Comparison of ENCODE assay signal across 20 cellular contexts in genomic region chr18:11885278-11885991, GRCh38. TPM values are rescaled to one million over a fixed set of nuclear protein-coding genes. Genes with fewer than 3 reads are reported as not detected.
A peak's percentile ranks its signal among the peaks of the same experiment; 100 is the strongest.
DNase-seq lines count a peak whose midpoint lies in the region; TF ChIP-seq lines count a peak whose summit lies in the region.
"Had no signal": no experiment of that assay in that cellular context is flagged by ENCODE, and none has a peak within 500 bp of the region (broad histone marks: within the 10 kb centered on the region; RNA-seq: fewer than 3 reads in every experiment).

No MANE protein-coding gene starts in this region.

- no peak overlapping the region for H2BK12ac ChIP-seq in mesenchymal stem cell (ENCODE audit: low read length in 2 of 2)

- no peak overlapping the region for H3K18ac ChIP-seq in mesenchymal stem cell (ENCODE audit: low read depth in 1 of 2, low read length in 2 of 2)

- H3K27ac Mint-ChIP-seq in activated naive CD4-positive, alpha-beta T cell treated with anti-CD3 and anti-CD28 coated beads, Interleukin-2, amount 10 ng/mL, durations not matched to agents 7 days and 5 days: no peak overlapping the region
- H3K27ac Mint-ChIP-seq: activated CD4-positive, alpha-beta T cell treated with anti-CD3 and anti-CD28 coated beads, Interleukin-2, amount 10 ng/mL, durations not matched to agents 24 days and 14 days; stimulated activated naive CD8-positive, alpha-beta T cell treated with anti-CD3 and anti-CD28 coated beads, Interleukin-15, Interleukin-2, amounts not matched to agents 100 ng/mL and 50 ng/mL, for 24 hours had no signal

- no peak overlapping the region for H2AFZ ChIP-seq in mesenchymal stem cell (ENCODE audit: low read depth, low read length)

- H2BK120ac ChIP-seq in mesenchymal stem cell (ENCODE audit: low read depth, low read length): no peak overlapping the region

- DNase-seq in Ammon's horn (ENCODE audit: low spot score): peak; percentile 71
- peak; percentile 90 for DNase-seq in MV-4-11 (lab: John Stamatoyannopoulos, UW)
- peak; percentile 13 for DNase-seq in epithelial cell of proximal tubule (ENCODE audit: low read depth)
- peak; percentile 56 for DNase-seq in mucosa of gallbladder (ENCODE audit: low spot score)
- no peak for DNase-seq in mesenchymal stem cell
- no peak for DNase-seq in DMS79 (lab: John Stamatoyannopoulos, UW)
- no peak for DNase-seq in activated naive CD4-positive, alpha-beta T cell treated with anti-CD3 and anti-CD28 coated beads, Interleukin-2, amount 10 ng/mL, durations not matched to agents 7 days and 5 days
- DNase-seq in NCI-H446 (lab: John Stamatoyannopoulos, UW): no peak
- DNase-seq: activated CD4-positive, alpha-beta T cell treated with anti-CD3 and anti-CD28 coated beads, Interleukin-2, amount 10 ng/mL, durations not matched to agents 24 days and 14 days; activated CD8-positive, alpha-beta memory T cell treated with anti-CD3 and anti-CD28 coated beads, Interleukin-2, amount 50 U/mL, for 4 hours; activated effector memory CD4-positive, alpha-beta T cell treated with anti-CD3 and anti-CD28 coated beads, Interleukin-2, amount 50 U/mL, for 16 hours; DMS 273 treated with DMSO at 0.1 percent for 48 hours; foreskin keratinocyte; GF-D8; NCI-H2029 treated with DMSO at 0.1 percent for 48 hours; stimulated activated CD4-positive, alpha-beta T cell treated with anti-CD3 and anti-CD28 coated beads, Interleukin-1b, Interleukin-23, amount 100 ng/mL, for 48 hours had no signal

- H4K91ac ChIP-seq in mesenchymal stem cell (ENCODE audit: low read length): no peak overlapping the region

- H2AK5ac ChIP-seq in mesenchymal stem cell (ENCODE audit: low read length, severe bottlenecking): no peak overlapping the region

- H3K4me3 Mint-ChIP-seq in activated naive CD4-positive, alpha-beta T cell treated with anti-CD3 and anti-CD28 coated beads, Interleukin-2, amount 10 ng/mL, durations not matched to agents 7 days and 5 days: no peak overlapping the region
- H3K4me3 Mint-ChIP-seq: activated CD4-positive, alpha-beta T cell treated with anti-CD3 and anti-CD28 coated beads, Interleukin-2, amount 10 ng/mL, durations not matched to agents 24 days and 14 days; stimulated activated naive CD8-positive, alpha-beta T cell treated with anti-CD3 and anti-CD28 coated beads, Interleukin-15, Interleukin-2, amounts not matched to agents 100 ng/mL and 50 ng/mL, for 24 hours had no signal

- no peaks in the 10 kb centered on the region for H3K27me3 Mint-ChIP-seq in activated naive CD4-positive, alpha-beta T cell treated with anti-CD3 and anti-CD28 coated beads, Interleukin-2, amount 10 ng/mL, durations not matched to agents 7 days and 5 days
- H3K27me3 Mint-ChIP-seq: activated CD4-positive, alpha-beta T cell treated with anti-CD3 and anti-CD28 coated beads, Interleukin-2, amount 10 ng/mL, durations not matched to agents 24 days and 14 days; stimulated activated naive CD8-positive, alpha-beta T cell treated with anti-CD3 and anti-CD28 coated beads, Interleukin-15, Interleukin-2, amounts not matched to agents 100 ng/mL and 50 ng/mL, for 24 hours had no signal

- no peak overlapping the region for H3K14ac ChIP-seq in mesenchymal stem cell (ENCODE audit: low read length in 2 of 2)

- peaks cover 24% of the 10 kb centered on the region for H3K36me3 Mint-ChIP-seq in activated naive CD4-positive, alpha-beta T cell treated with anti-CD3 and anti-CD28 coated beads, Interleukin-2, amount 10 ng/mL, durations not matched to agents 7 days and 5 days

- H4K8ac ChIP-seq in mesenchymal stem cell (ENCODE audit: low read length): no peak overlapping the region

- WGBS in mesenchymal stem cell: 92% methylated on average over 16 of the region's 22 CpGs

- no peaks in the 10 kb centered on the region for H3K9me3 Mint-ChIP-seq in activated naive CD4-positive, alpha-beta T cell treated with anti-CD3 and anti-CD28 coated beads, Interleukin-2, amount 10 ng/mL, durations not matched to agents 7 days and 5 days
- H3K9me3 Mint-ChIP-seq: activated CD4-positive, alpha-beta T cell treated with anti-CD3 and anti-CD28 coated beads, Interleukin-2, amount 10 ng/mL, durations not matched to agents 24 days and 14 days; stimulated activated naive CD8-positive, alpha-beta T cell treated with anti-CD3 and anti-CD28 coated beads, Interleukin-15, Interleukin-2, amounts not matched to agents 100 ng/mL and 50 ng/mL, for 24 hours had no signal

- no peak overlapping the region for H3K23ac ChIP-seq in mesenchymal stem cell (ENCODE audit: low read length in 2 of 2)

- H3K36me3 ChIP-seq in mesenchymal stem cell (ENCODE audit: control insufficient read depth in 1 of 2, insufficient read depth in 2 of 2, low read depth in 1 of 2, low read length in 2 of 2): peaks cover 44 to 84% of the 10 kb centered on the region in 2 experiments

- no peak overlapping the region for H3K4ac ChIP-seq in mesenchymal stem cell (ENCODE audit: low read depth in 1 of 2, low read length in 2 of 2)

- H3K27me3 ChIP-seq in mesenchymal stem cell (ENCODE audit: control insufficient read depth in 1 of 2, insufficient read depth in 1 of 2, low read length in 2 of 2): no peaks in the 10 kb centered on the region
- H3K27me3 ChIP-seq: BLaER1, foreskin keratinocyte, vagina had no signal

- no peaks in the 10 kb centered on the region for H3K9me3 ChIP-seq in mesenchymal stem cell (ENCODE audit: control insufficient read depth, low read length)
- H3K9me3 ChIP-seq: BLaER1, HAP-1, vagina had no signal

- no peaks in the 10 kb centered on the region for H3K79me1 ChIP-seq in mesenchymal stem cell (replicated peaks; ENCODE audit: low read length, poor library complexity, severe bottlenecking)

- H3K4me3 ChIP-seq in epithelial cell of proximal tubule (ENCODE audit: low read depth, low read length) (no peak overlapping the region), mesenchymal stem cell (ENCODE audit: insufficient read depth in 1 of 2, low read depth in 1 of 2, low read length in 2 of 2) (no peak overlapping the region)
- H3K4me3 ChIP-seq: BLaER1, HAP-1, vagina had no signal

- no peak overlapping the region for H2BK15ac ChIP-seq in mesenchymal stem cell (ENCODE audit: low read depth, poor library complexity, severe bottlenecking)

- H3K9ac ChIP-seq in mesenchymal stem cell (ENCODE audit: low read length): no peak overlapping the region
- H3K9ac ChIP-seq: BLaER1 had no signal

- no peaks in the 10 kb centered on the region for H3K4me1 ChIP-seq in mesenchymal stem cell (ENCODE audit: control insufficient read depth, insufficient read depth, low read depth, low read length)
- H3K4me1 ChIP-seq: HAP-1, vagina had no signal

- CTCF ChIA-PET in activated naive CD4-positive, alpha-beta T cell treated with anti-CD3 and anti-CD28 coated beads, Interleukin-2, amount 10 ng/mL, durations not matched to agents 7 days and 5 days (lab: Charles Lee): no interaction called here

- H2BK5ac ChIP-seq in mesenchymal stem cell (ENCODE audit: low read depth, low read length, poor library complexity, severe bottlenecking): no peak overlapping the region

- no peak overlapping the region for H3K27ac ChIP-seq in mesenchymal stem cell (ENCODE audit: low read length, poor library complexity, severe bottlenecking)
- H3K27ac ChIP-seq: foreskin keratinocyte, vagina had no signal

- TF ChIP-seq CTCF in epithelial cell of proximal tubule (conservative IDR thresholded peaks at IDR 0.05; ENCODE audit: low read depth, low read length): no peak

- H3K4me1 Mint-ChIP-seq in activated naive CD4-positive, alpha-beta T cell treated with anti-CD3 and anti-CD28 coated beads, Interleukin-2, amount 10 ng/mL, durations not matched to agents 7 days and 5 days: no peaks in the 10 kb centered on the region

- no peak overlapping the region for H3K4me2 ChIP-seq in mesenchymal stem cell (ENCODE audit: low read length, poor library complexity, severe bottlenecking)

RNA-seq across cellular contexts. Expression of gene MPPE1, which starts 22.7 kb away (rescaled TPM):
- total RNA-seq in epithelial cell of proximal tubule (15.2 and 32.5 TPM in 2 replicates), mucosa of gallbladder (56.7 TPM)
- polyA plus RNA-seq in mesenchymal stem cell (2013, experiment 1 of 2): 20.5 TPM
- 21.7 TPM for polyA plus RNA-seq in mesenchymal stem cell (2013, experiment 2 of 2)

RNA-seq across cellular contexts. Expression of gene CHMP1B, which starts 34.2 kb away (rescaled TPM):
- total RNA-seq in epithelial cell of proximal tubule (37.7 and 69.8 TPM in 2 replicates), mucosa of gallbladder (50.4 TPM)
- polyA plus RNA-seq in mesenchymal stem cell (2013, experiment 1 of 2): 30.3 TPM
- 31.8 TPM for polyA plus RNA-seq in mesenchymal stem cell (2013, experiment 2 of 2)

Comparison
In these comparisons a context has a peak if more than half of its experiments do, and no peak if none do; other contexts are left out.
1. DNase-seq: peak in Ammon's horn (single experiment), MV-4-11 (single experiment), epithelial cell of proximal tubule (single experiment) and mucosa of gallbladder (single experiment); none in mesenchymal stem cell (single experiment), DMS79 (single experiment), activated naive CD4-positive, alpha-beta T cell treated with anti-CD3 and anti-CD28 coated beads, Interleukin-2, amount 10 ng/mL, durations not matched to agents 7 days and 5 days (single experiment) and NCI-H446 (0 of 2).